30 cellular contexts compared by ENCODE assay signal in genomic region chr15:44099671-44100070, GRCh38.
A peak's percentile ranks its signal among the peaks of the same experiment; 100 is the strongest.
DNase-seq lines count a peak whose midpoint lies in the region; TF ChIP-seq lines count a peak whose summit lies in the region.
"Had no signal": no experiment of that assay in that cellular context is flagged by ENCODE, and none has a peak within 500 bp of the region (broad histone marks: within the 10 kb centered on the region; RNA-seq: fewer than 3 reads in every experiment).

No MANE protein-coding gene starts in this region.

- WGBS in GM23248 (ENCODE audit: low coverage in 1 of 2, low lambda C conversion rate in 2 of 2, missing lambda C conversion rate in 2 of 2), 2 experiments: 0 to 3% methylated on average over 1 of the region's 1 CpG

- no peak overlapping the region for H3K27ac Mint-ChIP-seq in CD14-positive monocyte
- H3K27ac Mint-ChIP-seq: activated naive CD4-positive, alpha-beta T cell treated with anti-CD3 and anti-CD28 coated beads, Interleukin-2, amount 10 ng/mL, durations not matched to agents 7 days and 5 days; activated T-cell treated with anti-CD3 and anti-CD28 coated beads, Interleukin-2, amount 50 U/mL, for 72 hours; CD4-positive, CD25-positive, alpha-beta regulatory T cell; naive B cell; stimulated activated effector memory CD8-positive, alpha-beta T cell treated with anti-CD3 and anti-CD28 coated beads, Interleukin-12 subunit alpha, Interleukin-12 subunit beta, amount 100 ng/mL, for 72 hours; T-helper 17 cell; type B pancreatic cell had no signal

- POLR2A ChIA-PET in GM10248 (lab: Yijun Ruan, JAX): no interaction called here

- H3K36me3 ChIP-seq in GM23248 (ENCODE audit: low read depth): no peaks in the 10 kb centered on the region
- H3K36me3 ChIP-seq: colonic mucosa, heart right ventricle had no signal

- H3K27me3 Mint-ChIP-seq in CD14-positive monocyte (ENCODE audit: low read depth in 3 of 3): peaks cover 3 to 11% (median 3%) of the 10 kb centered on the region in 3 donors
- H3K27me3 Mint-ChIP-seq: type B pancreatic cell had no signal

- H3K9me2 ChIP-seq in GM23248 (ENCODE audit: insufficient read depth): no peaks in the 10 kb centered on the region

- H3K9me3 Mint-ChIP-seq in CD14-positive monocyte: no peaks in the 10 kb centered on the region
- H3K9me3 Mint-ChIP-seq: activated naive CD4-positive, alpha-beta T cell treated with anti-CD3 and anti-CD28 coated beads, Interleukin-2, amount 10 ng/mL, durations not matched to agents 7 days and 5 days; activated T-cell treated with anti-CD3 and anti-CD28 coated beads, Interleukin-2, amount 50 U/mL, for 72 hours; naive B cell; stimulated activated effector memory CD8-positive, alpha-beta T cell treated with anti-CD3 and anti-CD28 coated beads, Interleukin-12 subunit alpha, Interleukin-12 subunit beta, amount 100 ng/mL, for 72 hours; type B pancreatic cell had no signal

- no peaks in the 10 kb centered on the region for H3K36me3 Mint-ChIP-seq in CD14-positive monocyte
- H3K36me3 Mint-ChIP-seq: activated naive CD4-positive, alpha-beta T cell treated with anti-CD3 and anti-CD28 coated beads, Interleukin-2, amount 10 ng/mL, durations not matched to agents 7 days and 5 days; CD4-positive, CD25-positive, alpha-beta regulatory T cell; naive B cell; stimulated activated effector memory CD8-positive, alpha-beta T cell treated with anti-CD3 and anti-CD28 coated beads, Interleukin-12 subunit alpha, Interleukin-12 subunit beta, amount 100 ng/mL, for 72 hours; type B pancreatic cell had no signal

- no peaks in the 10 kb centered on the region for H3K79me2 ChIP-seq in GM23248 (ENCODE audit: insufficient read depth)

- DNase-seq in GM23248 (peak; percentile 35), amniotic epithelial cell (ENCODE audit: low read depth) (peak; percentile 79), fibroblast of the aortic adventitia (ENCODE audit: low read depth) (peak; percentile 93), CD14-positive monocyte (ENCODE audit: low spot score) (no peak), T-helper 9 cell (no peak), GM10248 (ENCODE audit: extremely low spot score) (no peak)
- no peak for DNase-seq in activated effector memory CD4-positive, alpha-beta T cell treated with Interleukin-2 at 50 U/mL for 16 hours
- DNase-seq: activated CD4-positive, alpha-beta T cell treated with anti-CD3 and anti-CD28 coated beads, Interleukin-2, amount 50 U/mL, for 48 hours; activated naive CD4-positive, alpha-beta T cell treated with anti-CD3 and anti-CD28 coated beads, Interleukin-2, amount 10 ng/mL, durations not matched to agents 7 days and 5 days; activated T-cell treated with anti-CD3 and anti-CD28 coated beads, Interleukin-2, amount 50 U/mL, for 72 hours; amygdala; Calu3; CD4-positive, CD25-positive, alpha-beta regulatory T cell; colonic mucosa; DMS79 treated with DMSO at 0.1 percent for 48 hours; effector CD8-positive, alpha-beta T cell; H7; heart right ventricle; KG1; kidney; midbrain; naive B cell; NCI-H1105; NCI-H187; NCI-H2171; nucleus accumbens; T-helper 17 cell had no signal

- peaks cover 48% of the 10 kb centered on the region for H3K4me1 ChIP-seq in GM23248 (ENCODE audit: insufficient read depth)
- H3K4me1 ChIP-seq: colonic mucosa had no signal

- TF ChIP-seq CTCF in fibroblast of the aortic adventitia (IDR thresholded peaks at IDR 0.05; ENCODE audit: insufficient read depth, low read length) (no peak), CD14-positive monocyte (IDR thresholded peaks at IDR 0.05) (no peak), GM10248 (IDR thresholded peaks at IDR 0.05; ENCODE audit: control extremely low read depth, extremely low read depth, low read depth, missing control alignments) (no peak)

- no peaks in the 10 kb centered on the region for H3K27me3 ChIP-seq in GM23248 (replicated peaks; ENCODE audit: insufficient read depth)
- H3K27me3 ChIP-seq: colonic mucosa, heart right ventricle had no signal

- H3K4me2 ChIP-seq in GM23248 (ENCODE audit: unreplicated experiment): peak overlapping the region; percentile 30

- H3K4me3 ChIP-seq in GM23248: no peak overlapping the region
- H3K4me3 ChIP-seq in fibroblast of the aortic adventitia (ENCODE audit: low read depth, low read length): no peak overlapping the region
- H3K4me3 ChIP-seq: colonic mucosa, heart right ventricle had no signal

- no peak overlapping the region for H3K9ac ChIP-seq in GM23248

- no peak overlapping the region for H2AFZ ChIP-seq in GM23248

- intact Hi-C loops in CD14-positive monocyte (cut with micrococcal nuclease): no loop called here

- in situ Hi-C loops in GM23248 (cut with MboI): no loop called here

- H3K4me3 Mint-ChIP-seq in CD14-positive monocyte: no peak overlapping the region
- H3K4me3 Mint-ChIP-seq: activated naive CD4-positive, alpha-beta T cell treated with anti-CD3 and anti-CD28 coated beads, Interleukin-2, amount 10 ng/mL, durations not matched to agents 7 days and 5 days; activated T-cell treated with anti-CD3 and anti-CD28 coated beads, Interleukin-2, amount 50 U/mL, for 72 hours; CD4-positive, CD25-positive, alpha-beta regulatory T cell; naive B cell; stimulated activated effector memory CD8-positive, alpha-beta T cell treated with anti-CD3 and anti-CD28 coated beads, Interleukin-12 subunit alpha, Interleukin-12 subunit beta, amount 100 ng/mL, for 72 hours; T-helper 17 cell; type B pancreatic cell had no signal

- no peaks in the 10 kb centered on the region for H3K4me1 Mint-ChIP-seq in CD14-positive monocyte
- H3K4me1 Mint-ChIP-seq: activated naive CD4-positive, alpha-beta T cell treated with anti-CD3 and anti-CD28 coated beads, Interleukin-2, amount 10 ng/mL, durations not matched to agents 7 days and 5 days; CD4-positive, CD25-positive, alpha-beta regulatory T cell; naive B cell; stimulated activated effector memory CD8-positive, alpha-beta T cell treated with anti-CD3 and anti-CD28 coated beads, Interleukin-12 subunit alpha, Interleukin-12 subunit beta, amount 100 ng/mL, for 72 hours had no signal

- CTCF ChIA-PET in GM10248 (lab: Yijun Ruan, JAX): interaction anchor here (1.0 to 1.9 kb wide), 4 partner anchors 10 to 33 kb away, joined by 3 to 8 read pairs (median 7); no protein-coding TSS in a partner anchor

- no peaks in the 10 kb centered on the region for H3K9me3 ChIP-seq in GM23248 (ENCODE audit: low read depth)
- H3K9me3 ChIP-seq: colonic mucosa, heart right ventricle had no signal

- peaks cover 45% of the 10 kb centered on the region for H3F3A ChIP-seq in GM23248 (ENCODE audit: insufficient read depth)

- H3K27ac ChIP-seq in GM23248: peak overlapping the region; percentile 7; the same call in 1 of the 2 replicates
- H3K27ac ChIP-seq: colonic mucosa, heart right ventricle, HL-60 had no signal

- H4K20me1 ChIP-seq in GM23248 (ENCODE audit: insufficient read depth): no peaks in the 10 kb centered on the region

Comparison
In these comparisons a context has a peak if more than half of its experiments do, and no peak if none do; other contexts are left out.
1. DNase-seq: peak in GM23248 (single experiment), amniotic epithelial cell (single experiment) and fibroblast of the aortic adventitia (single experiment); none in CD14-positive monocyte (single experiment), T-helper 9 cell (single experiment), GM10248 (single experiment) and activated effector memory CD4-positive, alpha-beta T cell treated with Interleukin-2 at 50 U/mL for 16 hours (single experiment).